Comparison of ENCODE assay signal across 30 cellular contexts in the genomic region with DNA sequence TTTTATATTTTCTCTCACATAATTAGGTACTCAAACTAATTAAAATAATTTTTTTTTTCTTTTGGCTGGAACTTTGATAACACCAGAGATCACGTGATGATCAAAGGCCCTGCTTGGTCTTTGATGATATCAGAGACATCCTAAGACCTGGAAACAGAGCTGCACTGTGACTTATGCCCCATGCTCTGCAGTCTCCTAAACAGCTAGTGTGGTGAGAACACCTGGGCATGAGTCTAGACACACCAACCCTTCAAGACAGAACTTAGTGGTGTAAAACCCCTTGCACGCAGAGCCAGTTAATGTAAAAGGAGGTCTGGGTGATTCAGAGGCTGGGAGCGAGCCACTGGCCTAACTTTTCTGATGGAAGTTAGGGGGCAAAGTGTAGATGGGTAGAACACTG.
"Had no signal": no experiment of that assay in that cellular context is flagged by ENCODE, and none has a peak within 500 bp of the region (broad histone marks: within the 10 kb centered on the region; RNA-seq: fewer than 3 reads in every experiment).

No MANE protein-coding gene starts in this region.

- H3K4me2 ChIP-seq: PC-9 had no signal

- FAIRE-seq: RCC 7860 had no signal

- H3K27me3 ChIP-seq: MG63, SJCRH30 had no signal

- H3K4me3 Mint-ChIP-seq: T-cell had no signal

- H2AFZ ChIP-seq: PC-9 had no signal

- H3K36me3 ChIP-seq: MG63, SJCRH30 had no signal

- H3K9me3 Mint-ChIP-seq: T-cell had no signal

- H3K9me3 ChIP-seq: MG63, SJCRH30 had no signal

- ATAC-seq: Panc1, Right ventricle myocardium inferior, SK-N-SH treated with all-trans-retinoic acid at 6 μM for 48 hours, T-cell had no signal

- DNase-seq: Kasumi-1, MG63, NCI-H1048, NCI-H1092 treated with DMSO at 0.1 percent for 48 hours, NCI-H1105 treated with DMSO at 0.1 percent for 48 hours, NCI-H1417, NCI-H1436, NCI-H1694 treated with DMSO at 0.1 percent for 48 hours, NCI-H187 treated with DMSO at 0.1 percent for 48 hours, NCI-H2029, NCI-H2081, NCI-H2171 treated with DMSO at 0.1 percent for 48 hours, NCI-H226, NCI-H446 treated with DMSO at 0.1 percent for 48 hours, NCI-H510A, NCI-H526, NCI-H69, NCI-H748 treated with DMSO at 0.1 percent for 48 hours, NCI-H82, PC-9, SHP77, SIG-M5, SJCRH30, T-cell had no signal

- H3K27me3 Mint-ChIP-seq: T-cell had no signal

- H3K27ac ChIP-seq: PC-9, RWPE1, SJCRH30, SK-N-MC had no signal

- H3K4me3 ChIP-seq: MG63, PC-9, SJCRH30, SK-N-MC had no signal

- H3K27ac Mint-ChIP-seq: T-cell had no signal
